ENCODE assay signal across 8 cellular contexts in genomic region chrX:40005290-40006011, GRCh38.
DNase-seq lines count a peak whose midpoint lies in the region; ATAC-seq and TF ChIP-seq lines count a peak whose summit lies in the region.

No MANE protein-coding gene starts in this region.

- peaks cover 7% of the 10 kb centered on the region for H3K79me1 ChIP-seq in trophoblast cell (ENCODE audit: low read length)

- H3K9me3 ChIP-seq in trophoblast cell (ENCODE audit: insufficient read depth, low read depth, low read length), result peaks cover 3% of the 10 kb centered on the region

- no peaks in the 10 kb centered on the region for H3K36me3 Mint-ChIP-seq in Calu3 (ENCODE audit: insufficient read depth, unreplicated experiment)
- no peaks in the 10 kb centered on the region for H3K36me3 Mint-ChIP-seq in activated CD8-positive, alpha-beta memory T cell treated with anti-CD3 and anti-CD28 coated beads, Interleukin-2, amount 10 ng/mL, durations not matched to agents 7 days and 5 days

- no peak overlapping the region for H3K18ac ChIP-seq in trophoblast cell (ENCODE audit: low read length)

- peak overlapping the region; percentile 31 for H2AFZ ChIP-seq in trophoblast cell (ENCODE audit: insufficient read depth, low read length, poor library complexity)

- DNase-seq in Calu3, result no peak
- DNase-seq in activated CD8-positive, alpha-beta memory T cell treated with anti-CD3 and anti-CD28 coated beads, Interleukin-2, amount 10 ng/mL, durations not matched to agents 7 days and 5 days, result no peak
- DNase-seq in fibroblast of peridontal ligament (ENCODE audit: extremely low read depth), result peak; percentile 8
- DNase-seq in trophoblast cell, result no peak
- no peak for DNase-seq in T1000 (lab: John Stamatoyannopoulos, UW)

- H3K4me3 ChIP-seq in trophoblast cell (ENCODE audit: low read depth, low read length), result no peak overlapping the region

- no peak for ATAC-seq in activated CD8-positive, alpha-beta memory T cell treated with anti-CD3 and anti-CD28 coated beads, Interleukin-2, amount 10 ng/mL, durations not matched to agents 7 days and 5 days
- ATAC-seq in GM21390 (IDR thresholded peaks at IDR 0.05; ENCODE audit: unreplicated experiment), result no peak
- no peak for ATAC-seq in GM19452 (IDR thresholded peaks at IDR 0.05; ENCODE audit: unreplicated experiment)
- ATAC-seq in activated CD4-positive, CD25-positive, alpha-beta regulatory T cell treated with anti-CD3 and anti-CD28 coated beads, Interleukin-2, amount 50 U/mL, for 24 hours, result no peak

- no peak overlapping the region for H3K4ac ChIP-seq in trophoblast cell (ENCODE audit: low read depth, low read length)

- no peak overlapping the region for H3K9ac ChIP-seq in trophoblast cell (ENCODE audit: low read length)

- no peak overlapping the region for H3K27ac ChIP-seq in trophoblast cell (ENCODE audit: low read depth, low read length)

- peaks cover 46% of the 10 kb centered on the region for H3K27me3 Mint-ChIP-seq in Calu3 (ENCODE audit: unreplicated experiment)
- H3K27me3 Mint-ChIP-seq in activated CD8-positive, alpha-beta memory T cell treated with anti-CD3 and anti-CD28 coated beads, Interleukin-2, amount 10 ng/mL, durations not matched to agents 7 days and 5 days, result peaks cover 41% of the 10 kb centered on the region

- no peak overlapping the region for H3K27ac Mint-ChIP-seq in Calu3 (ENCODE audit: unreplicated experiment)
- H3K27ac Mint-ChIP-seq in activated CD8-positive, alpha-beta memory T cell treated with anti-CD3 and anti-CD28 coated beads, Interleukin-2, amount 10 ng/mL, durations not matched to agents 7 days and 5 days, result no peak overlapping the region

- H4K8ac ChIP-seq in trophoblast cell (ENCODE audit: low read depth, low read length), result no peak overlapping the region

- no peak overlapping the region for H3K14ac ChIP-seq in trophoblast cell (ENCODE audit: low read length)

- H3K79me2 ChIP-seq in trophoblast cell (ENCODE audit: control insufficient read depth, insufficient read depth, low read length, poor library complexity), result no peaks in the 10 kb centered on the region

- peaks cover 2% of the 10 kb centered on the region for H3K9me3 Mint-ChIP-seq in Calu3 (ENCODE audit: low read depth, unreplicated experiment)
- H3K9me3 Mint-ChIP-seq in activated CD8-positive, alpha-beta memory T cell treated with anti-CD3 and anti-CD28 coated beads, Interleukin-2, amount 10 ng/mL, durations not matched to agents 7 days and 5 days (ENCODE audit: low read depth), result no peaks in the 10 kb centered on the region

- no CpG with 5 or more reads among the region's 74 CpGs for WGBS in trophoblast cell (ENCODE audit: extremely low coverage, insufficient coverage, insufficient read length)

- no peaks in the 10 kb centered on the region for H3K36me3 ChIP-seq in trophoblast cell (ENCODE audit: control insufficient read depth in 1 of 2, insufficient read depth in 2 of 2, low read length in 2 of 2)

- TF ChIP-seq CTCF in Calu3 (IDR thresholded peaks at IDR 0.05; ENCODE audit: unreplicated experiment), result no peak

- H4K12ac ChIP-seq in trophoblast cell (ENCODE audit: low read depth, low read length), result no peak overlapping the region

- CTCF ChIA-PET in Calu3 (lab: Charles Lee), result no interaction called here
- CTCF ChIA-PET in activated CD8-positive, alpha-beta memory T cell treated with anti-CD3 and anti-CD28 coated beads, Interleukin-2, amount 10 ng/mL, durations not matched to agents 7 days and 5 days (lab: Charles Lee), result interaction anchor here (1.1 kb wide), 1 partner anchor 151 kb away, joined by 3 read pairs; no protein-coding TSS in a partner anchor

- H3K4me3 Mint-ChIP-seq in Calu3 (ENCODE audit: low read depth, unreplicated experiment), result peak overlapping the region; percentile 50
- H3K4me3 Mint-ChIP-seq in activated CD8-positive, alpha-beta memory T cell treated with anti-CD3 and anti-CD28 coated beads, Interleukin-2, amount 10 ng/mL, durations not matched to agents 7 days and 5 days, result peak overlapping the region; percentile 64

- no TSS peak for BruUV-seq in Calu3 (replicated peaks; lab: Mats Ljungman, UMichigan)

- no peak overlapping the region for H2BK5ac ChIP-seq in trophoblast cell (ENCODE audit: low read depth, low read length, poor library complexity)

- peak overlapping the region; percentile 47 for H3K4me2 ChIP-seq in trophoblast cell (ENCODE audit: low read length)

- peaks cover 25 to 29% of the 10 kb centered on the region in 2 experiments for H3K4me1 ChIP-seq in trophoblast cell (ENCODE audit: control insufficient read depth in 1 of 2, insufficient read depth in 2 of 2, low read length in 2 of 2)

- H2BK120ac ChIP-seq in trophoblast cell (ENCODE audit: insufficient read depth, low read length, poor library complexity), result peak overlapping the region; percentile 33

- peaks cover 28% of the 10 kb centered on the region for H3K27me3 ChIP-seq in trophoblast cell (ENCODE audit: insufficient read depth, low read length)

- H3K23ac ChIP-seq in trophoblast cell (ENCODE audit: low read length), result no peak overlapping the region

- intact Hi-C loops in Calu3 (cut with micrococcal nuclease; ENCODE audit: unreplicated experiment), result no loop called here

- H2BK12ac ChIP-seq in trophoblast cell (ENCODE audit: low read length), result peak overlapping the region; percentile 56

- no peak overlapping the region for H2AK5ac ChIP-seq in trophoblast cell (ENCODE audit: low read length)

- H3K4me1 Mint-ChIP-seq in Calu3 (ENCODE audit: low read depth, unreplicated experiment), result no peaks in the 10 kb centered on the region
- peaks cover 25% of the 10 kb centered on the region for H3K4me1 Mint-ChIP-seq in activated CD8-positive, alpha-beta memory T cell treated with anti-CD3 and anti-CD28 coated beads, Interleukin-2, amount 10 ng/mL, durations not matched to agents 7 days and 5 days

- H4K91ac ChIP-seq in trophoblast cell (ENCODE audit: low read depth, low read length), result no peak overlapping the region
